In the genomic region with DNA sequence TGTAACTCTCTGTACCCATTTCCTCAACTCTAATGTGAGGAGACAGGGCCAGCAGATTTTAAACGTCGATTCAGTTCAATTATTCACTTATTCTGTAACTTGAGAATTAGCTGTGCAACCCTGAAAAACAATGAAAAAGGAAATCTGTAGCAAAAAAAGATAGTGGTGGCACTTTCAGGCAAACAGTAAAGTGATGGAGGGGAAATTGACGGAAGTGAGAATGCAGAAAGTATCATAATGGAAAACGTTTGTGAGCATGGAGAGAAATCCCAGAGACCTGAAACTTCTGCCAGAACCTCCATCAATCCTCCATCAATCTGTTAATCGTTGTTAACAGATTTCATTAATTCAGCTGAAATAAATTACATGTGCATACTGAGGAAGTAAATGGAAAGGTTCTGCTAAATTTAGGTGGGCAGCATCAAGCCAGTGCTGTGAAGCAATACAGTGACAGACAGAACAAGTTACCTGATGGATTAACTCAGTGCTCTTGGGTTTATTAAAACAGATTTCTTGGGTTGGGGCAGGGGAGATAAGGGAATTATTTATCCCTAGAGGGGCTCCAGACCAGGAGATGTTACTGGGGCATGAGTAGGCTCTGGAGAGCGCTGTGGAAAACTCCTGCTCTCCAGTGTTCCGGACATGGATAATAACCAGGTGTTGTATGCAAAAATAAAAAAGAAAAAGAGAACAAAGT, we compare ENCODE assay signal across 1 cellular context.
TF ChIP-seq lines count a peak whose summit lies in the region.

No MANE protein-coding gene starts in this region.

TF ChIP-seq in WTC11, 78 proteins besides CTCF, POLR2A, EP300 and RAD21:
- TF ChIP-seq, protein P1, sequence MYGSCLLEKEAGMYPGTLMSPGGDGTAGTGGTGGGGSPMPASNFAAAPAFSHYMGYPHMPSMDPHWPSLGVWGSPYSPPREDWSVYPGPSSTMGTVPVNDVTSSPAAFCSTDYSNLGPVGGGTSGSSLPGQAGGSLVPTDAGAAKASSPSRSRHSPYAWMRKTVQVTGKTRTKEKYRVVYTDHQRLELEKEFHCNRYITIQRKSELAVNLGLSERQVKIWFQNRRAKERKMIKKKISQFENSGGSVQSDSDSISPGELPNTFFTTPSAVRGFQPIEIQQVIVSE (CRISPR knock-in tag; IDR thresholded peaks at IDR 0.05; ENCODE audit: borderline replicate concordance), result no peak
- TF ChIP-seq, protein P2, sequence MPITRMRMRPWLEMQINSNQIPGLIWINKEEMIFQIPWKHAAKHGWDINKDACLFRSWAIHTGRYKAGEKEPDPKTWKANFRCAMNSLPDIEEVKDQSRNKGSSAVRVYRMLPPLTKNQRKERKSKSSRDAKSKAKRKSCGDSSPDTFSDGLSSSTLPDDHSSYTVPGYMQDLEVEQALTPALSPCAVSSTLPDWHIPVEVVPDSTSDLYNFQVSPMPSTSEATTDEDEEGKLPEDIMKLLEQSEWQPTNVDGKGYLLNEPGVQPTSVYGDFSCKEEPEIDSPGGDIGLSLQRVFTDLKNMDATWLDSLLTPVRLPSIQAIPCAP (CRISPR knock-in tag; IDR thresholded peaks at IDR 0.05), result no peak
- TF ChIP-seq RELA (CRISPR knock-in tag; IDR thresholded peaks at IDR 0.05; ENCODE audit: borderline replicate concordance), result no peak
- TF ChIP-seq KAT7 (CRISPR knock-in tag; IDR thresholded peaks at IDR 0.05; ENCODE audit: borderline replicate concordance), result no peak
- TF ChIP-seq, protein P3, sequence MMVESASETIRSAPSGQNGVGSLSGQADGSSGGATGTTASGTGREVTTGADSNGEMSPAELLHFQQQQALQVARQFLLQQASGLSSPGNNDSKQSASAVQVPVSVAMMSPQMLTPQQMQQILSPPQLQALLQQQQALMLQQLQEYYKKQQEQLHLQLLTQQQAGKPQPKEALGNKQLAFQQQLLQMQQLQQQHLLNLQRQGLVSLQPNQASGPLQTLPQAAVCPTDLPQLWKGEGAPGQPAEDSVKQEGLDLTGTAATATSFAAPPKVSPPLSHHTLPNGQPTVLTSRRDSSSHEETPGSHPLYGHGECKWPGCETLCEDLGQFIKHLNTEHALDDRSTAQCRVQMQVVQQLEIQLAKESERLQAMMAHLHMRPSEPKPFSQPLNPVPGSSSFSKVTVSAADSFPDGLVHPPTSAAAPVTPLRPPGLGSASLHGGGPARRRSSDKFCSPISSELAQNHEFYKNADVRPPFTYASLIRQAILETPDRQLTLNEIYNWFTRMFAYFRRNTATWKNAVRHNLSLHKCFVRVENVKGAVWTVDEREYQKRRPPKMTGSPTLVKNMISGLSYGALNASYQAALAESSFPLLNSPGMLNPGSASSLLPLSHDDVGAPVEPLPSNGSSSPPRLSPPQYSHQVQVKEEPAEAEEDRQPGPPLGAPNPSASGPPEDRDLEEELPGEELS (CRISPR knock-in tag; IDR thresholded peaks at IDR 0.05), result no peak
- TF ChIP-seq, protein P4, sequence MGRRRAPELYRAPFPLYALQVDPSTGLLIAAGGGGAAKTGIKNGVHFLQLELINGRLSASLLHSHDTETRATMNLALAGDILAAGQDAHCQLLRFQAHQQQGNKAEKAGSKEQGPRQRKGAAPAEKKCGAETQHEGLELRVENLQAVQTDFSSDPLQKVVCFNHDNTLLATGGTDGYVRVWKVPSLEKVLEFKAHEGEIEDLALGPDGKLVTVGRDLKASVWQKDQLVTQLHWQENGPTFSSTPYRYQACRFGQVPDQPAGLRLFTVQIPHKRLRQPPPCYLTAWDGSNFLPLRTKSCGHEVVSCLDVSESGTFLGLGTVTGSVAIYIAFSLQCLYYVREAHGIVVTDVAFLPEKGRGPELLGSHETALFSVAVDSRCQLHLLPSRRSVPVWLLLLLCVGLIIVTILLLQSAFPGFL (CRISPR knock-in tag; IDR thresholded peaks at IDR 0.05; ENCODE audit: borderline replicate concordance), result no peak
- TF ChIP-seq, protein P5, sequence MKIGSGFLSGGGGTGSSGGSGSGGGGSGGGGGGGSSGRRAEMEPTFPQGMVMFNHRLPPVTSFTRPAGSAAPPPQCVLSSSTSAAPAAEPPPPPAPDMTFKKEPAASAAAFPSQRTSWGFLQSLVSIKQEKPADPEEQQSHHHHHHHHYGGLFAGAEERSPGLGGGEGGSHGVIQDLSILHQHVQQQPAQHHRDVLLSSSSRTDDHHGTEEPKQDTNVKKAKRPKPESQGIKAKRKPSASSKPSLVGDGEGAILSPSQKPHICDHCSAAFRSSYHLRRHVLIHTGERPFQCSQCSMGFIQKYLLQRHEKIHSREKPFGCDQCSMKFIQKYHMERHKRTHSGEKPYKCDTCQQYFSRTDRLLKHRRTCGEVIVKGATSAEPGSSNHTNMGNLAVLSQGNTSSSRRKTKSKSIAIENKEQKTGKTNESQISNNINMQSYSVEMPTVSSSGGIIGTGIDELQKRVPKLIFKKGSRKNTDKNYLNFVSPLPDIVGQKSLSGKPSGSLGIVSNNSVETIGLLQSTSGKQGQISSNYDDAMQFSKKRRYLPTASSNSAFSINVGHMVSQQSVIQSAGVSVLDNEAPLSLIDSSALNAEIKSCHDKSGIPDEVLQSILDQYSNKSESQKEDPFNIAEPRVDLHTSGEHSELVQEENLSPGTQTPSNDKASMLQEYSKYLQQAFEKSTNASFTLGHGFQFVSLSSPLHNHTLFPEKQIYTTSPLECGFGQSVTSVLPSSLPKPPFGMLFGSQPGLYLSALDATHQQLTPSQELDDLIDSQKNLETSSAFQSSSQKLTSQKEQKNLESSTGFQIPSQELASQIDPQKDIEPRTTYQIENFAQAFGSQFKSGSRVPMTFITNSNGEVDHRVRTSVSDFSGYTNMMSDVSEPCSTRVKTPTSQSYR (CRISPR knock-in tag; IDR thresholded peaks at IDR 0.05), result no peak
- no peak for TF ChIP-seq ZNF263 (CRISPR knock-in tag; IDR thresholded peaks at IDR 0.05; ENCODE audit: low read depth)
- no peak for TF ChIP-seq ETV6 (CRISPR knock-in tag; IDR thresholded peaks at IDR 0.05)
- no peak for TF ChIP-seq NFYB (CRISPR knock-in tag; conservative IDR thresholded peaks at IDR 0.05; ENCODE audit: low read depth)
- TF ChIP-seq, protein P6, sequence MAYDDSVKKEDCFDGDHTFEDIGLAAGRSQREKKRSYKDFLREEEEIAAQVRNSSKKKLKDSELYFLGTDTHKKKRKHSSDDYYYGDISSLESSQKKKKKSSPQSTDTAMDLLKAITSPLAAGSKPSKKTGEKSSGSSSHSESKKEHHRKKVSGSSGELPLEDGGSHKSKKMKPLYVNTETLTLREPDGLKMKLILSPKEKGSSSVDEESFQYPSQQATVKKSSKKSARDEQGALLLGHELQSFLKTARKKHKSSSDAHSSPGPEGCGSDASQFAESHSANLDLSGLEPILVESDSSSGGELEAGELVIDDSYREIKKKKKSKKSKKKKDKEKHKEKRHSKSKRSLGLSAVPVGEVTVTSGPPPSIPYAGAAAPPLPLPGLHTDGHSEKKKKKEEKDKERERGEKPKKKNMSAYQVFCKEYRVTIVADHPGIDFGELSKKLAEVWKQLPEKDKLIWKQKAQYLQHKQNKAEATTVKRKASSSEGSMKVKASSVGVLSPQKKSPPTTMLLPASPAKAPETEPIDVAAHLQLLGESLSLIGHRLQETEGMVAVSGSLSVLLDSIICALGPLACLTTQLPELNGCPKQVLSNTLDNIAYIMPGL (CRISPR knock-in tag; IDR thresholded peaks at IDR 0.05), result no peak
- no peak for TF ChIP-seq ATF1 (CRISPR knock-in tag; IDR thresholded peaks at IDR 0.05)
- TF ChIP-seq, protein P7, sequence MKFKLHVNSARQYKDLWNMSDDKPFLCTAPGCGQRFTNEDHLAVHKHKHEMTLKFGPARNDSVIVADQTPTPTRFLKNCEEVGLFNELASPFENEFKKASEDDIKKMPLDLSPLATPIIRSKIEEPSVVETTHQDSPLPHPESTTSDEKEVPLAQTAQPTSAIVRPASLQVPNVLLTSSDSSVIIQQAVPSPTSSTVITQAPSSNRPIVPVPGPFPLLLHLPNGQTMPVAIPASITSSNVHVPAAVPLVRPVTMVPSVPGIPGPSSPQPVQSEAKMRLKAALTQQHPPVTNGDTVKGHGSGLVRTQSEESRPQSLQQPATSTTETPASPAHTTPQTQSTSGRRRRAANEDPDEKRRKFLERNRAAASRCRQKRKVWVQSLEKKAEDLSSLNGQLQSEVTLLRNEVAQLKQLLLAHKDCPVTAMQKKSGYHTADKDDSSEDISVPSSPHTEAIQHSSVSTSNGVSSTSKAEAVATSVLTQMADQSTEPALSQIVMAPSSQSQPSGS (CRISPR knock-in tag; IDR thresholded peaks at IDR 0.05; ENCODE audit: borderline replicate concordance, low read depth), result no peak
- TF ChIP-seq ZNF317 (CRISPR knock-in tag; IDR thresholded peaks at IDR 0.05; ENCODE audit: borderline replicate concordance, low read depth), result no peak
- no peak for TF ChIP-seq GABPB1 (CRISPR knock-in tag; IDR thresholded peaks at IDR 0.05)
- TF ChIP-seq, protein P8, sequence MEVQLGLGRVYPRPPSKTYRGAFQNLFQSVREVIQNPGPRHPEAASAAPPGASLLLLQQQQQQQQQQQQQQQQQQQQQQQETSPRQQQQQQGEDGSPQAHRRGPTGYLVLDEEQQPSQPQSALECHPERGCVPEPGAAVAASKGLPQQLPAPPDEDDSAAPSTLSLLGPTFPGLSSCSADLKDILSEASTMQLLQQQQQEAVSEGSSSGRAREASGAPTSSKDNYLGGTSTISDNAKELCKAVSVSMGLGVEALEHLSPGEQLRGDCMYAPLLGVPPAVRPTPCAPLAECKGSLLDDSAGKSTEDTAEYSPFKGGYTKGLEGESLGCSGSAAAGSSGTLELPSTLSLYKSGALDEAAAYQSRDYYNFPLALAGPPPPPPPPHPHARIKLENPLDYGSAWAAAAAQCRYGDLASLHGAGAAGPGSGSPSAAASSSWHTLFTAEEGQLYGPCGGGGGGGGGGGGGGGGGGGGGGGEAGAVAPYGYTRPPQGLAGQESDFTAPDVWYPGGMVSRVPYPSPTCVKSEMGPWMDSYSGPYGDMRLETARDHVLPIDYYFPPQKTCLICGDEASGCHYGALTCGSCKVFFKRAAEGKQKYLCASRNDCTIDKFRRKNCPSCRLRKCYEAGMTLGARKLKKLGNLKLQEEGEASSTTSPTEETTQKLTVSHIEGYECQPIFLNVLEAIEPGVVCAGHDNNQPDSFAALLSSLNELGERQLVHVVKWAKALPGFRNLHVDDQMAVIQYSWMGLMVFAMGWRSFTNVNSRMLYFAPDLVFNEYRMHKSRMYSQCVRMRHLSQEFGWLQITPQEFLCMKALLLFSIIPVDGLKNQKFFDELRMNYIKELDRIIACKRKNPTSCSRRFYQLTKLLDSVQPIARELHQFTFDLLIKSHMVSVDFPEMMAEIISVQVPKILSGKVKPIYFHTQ (CRISPR knock-in tag; IDR thresholded peaks at IDR 0.05), result no peak
- TF ChIP-seq ZNF416 (CRISPR knock-in tag; IDR thresholded peaks at IDR 0.05), result no peak
- TF ChIP-seq, protein P9, sequence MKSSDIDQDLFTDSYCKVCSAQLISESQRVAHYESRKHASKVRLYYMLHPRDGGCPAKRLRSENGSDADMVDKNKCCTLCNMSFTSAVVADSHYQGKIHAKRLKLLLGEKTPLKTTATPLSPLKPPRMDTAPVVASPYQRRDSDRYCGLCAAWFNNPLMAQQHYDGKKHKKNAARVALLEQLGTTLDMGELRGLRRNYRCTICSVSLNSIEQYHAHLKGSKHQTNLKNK (CRISPR knock-in tag; IDR thresholded peaks at IDR 0.05), result no peak
